In the genomic region with DNA sequence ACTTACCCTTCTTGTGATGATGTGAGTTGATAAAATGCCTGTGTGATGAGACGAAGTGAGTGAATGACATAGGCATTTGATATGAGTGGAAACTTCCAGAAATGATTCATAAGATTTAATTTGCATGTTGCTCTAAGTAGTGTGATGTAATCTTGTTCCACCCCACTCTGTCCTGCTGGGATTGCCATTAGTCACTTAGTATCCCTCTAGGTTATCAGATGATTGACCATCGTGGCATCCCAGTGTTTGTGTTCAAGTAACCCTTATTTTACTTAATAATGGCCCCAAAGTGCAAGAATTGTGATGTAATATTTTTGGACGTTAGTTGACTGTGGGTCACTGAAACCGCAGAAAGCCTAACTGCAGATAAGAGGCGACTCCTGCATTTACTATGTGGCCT, we compare ENCODE assay signal across 12 cellular contexts.
DNase-seq lines count a peak whose midpoint lies in the region; ATAC-seq, FAIRE-seq and TF ChIP-seq lines count a peak whose summit lies in the region.
"Had no signal": no experiment of that assay in that cellular context is flagged by ENCODE, and none has a peak within 500 bp of the region (broad histone marks: within the 10 kb centered on the region; RNA-seq: fewer than 3 reads in every experiment).

No MANE protein-coding gene starts in this region.

- H3K27me3 Mint-ChIP-seq in HFFc6 (ENCODE audit: insufficient read depth): no peaks in the 10 kb centered on the region
- no peaks in the 10 kb centered on the region for H3K27me3 Mint-ChIP-seq in astrocyte (ENCODE audit: low read depth, unreplicated experiment)

- TF ChIP-seq POLR2A in A549 (IDR thresholded peaks at IDR 0.05; ENCODE audit: low read length): no peak

- 3% methylated on average over 5 of the region's 5 CpGs for WGBS in A549 (ENCODE audit: missing lambda C conversion rate)

- peak overlapping the region; percentile 12 for H3K9ac ChIP-seq in astrocyte (ENCODE audit: low read length)
- H3K9ac ChIP-seq: BLaER1 treated with 17β-estradiol and CSF1 and Interleukin-3, amounts not matched to agents 10 nM and 100 nM had no signal

- H3K9me3 Mint-ChIP-seq in HFFc6 (no peaks in the 10 kb centered on the region), astrocyte (ENCODE audit: unreplicated experiment) (no peaks in the 10 kb centered on the region)
- H3K9me3 Mint-ChIP-seq: neural crest cell had no signal

- H3K4me3 Mint-ChIP-seq in HFFc6: no peak overlapping the region; the same call in 1 of the 2 replicates
- H3K4me3 Mint-ChIP-seq in astrocyte (ENCODE audit: unreplicated experiment): no peak overlapping the region
- H3K4me3 Mint-ChIP-seq: neural crest cell had no signal

- FAIRE-seq in A549 (lab: Jason Lieb, UNC): peak; percentile 56
- FAIRE-seq in astrocyte (lab: Jason Lieb, UNC): peak; percentile 98

- TF ChIP-seq RAD21 in A549 (conservative IDR thresholded peaks at IDR 0.05 in 1 of 2, IDR thresholded peaks at IDR 0.05 in 1 of 2): peak; percentile 44 to 58; a peak in 4 of 5 replicates

- TF ChIP-seq CTCF in A549 (IDR thresholded peaks at IDR 0.05) (no peak), HFFc6 (IDR thresholded peaks at IDR 0.05) (no peak), astrocyte (IDR thresholded peaks at IDR 0.05; ENCODE audit: insufficient read depth, low read depth, low read length) (no peak)

- no peak overlapping the region for H2AFZ ChIP-seq in astrocyte (ENCODE audit: low read depth, low read length)

- H3K36me3 Mint-ChIP-seq in HFFc6 (ENCODE audit: low read depth): no peaks in the 10 kb centered on the region
- no peaks in the 10 kb centered on the region for H3K36me3 Mint-ChIP-seq in astrocyte (ENCODE audit: low read depth, unreplicated experiment)

- ATAC-seq in A549 (peak; percentile 96 to 99), left ventricle myocardium superior (peak; percentile 93), HG03097 (IDR thresholded peaks at IDR 0.05; ENCODE audit: low FRiP score, unreplicated experiment) (no peak), HG02571 (IDR thresholded peaks at IDR 0.05; ENCODE audit: unreplicated experiment) (no peak)
- ATAC-seq: upper lobe of right lung had no signal

- H3K9me3 ChIP-seq in A549: no peaks in the 10 kb centered on the region
- H3K9me3 ChIP-seq in astrocyte (ENCODE audit: insufficient read depth, low read depth, low read length): no peaks in the 10 kb centered on the region
- H3K9me3 ChIP-seq: BLaER1 treated with 17β-estradiol and CSF1 and Interleukin-3, amounts not matched to agents 10 nM and 100 nM; upper lobe of right lung had no signal

- H3K27me3 ChIP-seq in astrocyte (ENCODE audit: insufficient read depth, low read length): no peaks in the 10 kb centered on the region
- H3K27me3 ChIP-seq: BLaER1 treated with 17β-estradiol and CSF1 and Interleukin-3, amounts not matched to agents 10 nM and 100 nM; upper lobe of right lung had no signal

- no peak overlapping the region for H3K4me3 ChIP-seq in A549
- H3K4me3 ChIP-seq in astrocyte (ENCODE audit: insufficient read depth, low read depth, low read length): no peak overlapping the region
- H3K4me3 ChIP-seq: BLaER1 treated with 17β-estradiol and CSF1 and Interleukin-3, amounts not matched to agents 10 nM and 100 nM; upper lobe of right lung had no signal

- peak overlapping the region; percentile 76 for H3K27ac Mint-ChIP-seq in HFFc6
- H3K27ac Mint-ChIP-seq in astrocyte (ENCODE audit: unreplicated experiment): peak overlapping the region; percentile 50

- POLR2A ChIA-PET in A549 (lab: Yijun Ruan, JAX): interaction anchor here (0.6 kb wide), 1 partner anchor 24 kb away, joined by 3 read pairs; no protein-coding TSS in a partner anchor

- peak overlapping the region; percentile 45 for H3K4me2 ChIP-seq in A549
- H3K4me2 ChIP-seq in astrocyte (ENCODE audit: low read length): peak overlapping the region; percentile 40
- H3K4me2 ChIP-seq: BLaER1 treated with 17β-estradiol and CSF1 and Interleukin-3, amounts not matched to agents 10 nM and 100 nM had no signal

- peaks cover 23% of the 10 kb centered on the region for H3K4me1 ChIP-seq in A549
- H3K4me1 ChIP-seq in astrocyte (ENCODE audit: insufficient read depth, low read length): peaks cover 18% of the 10 kb centered on the region
- H3K4me1 ChIP-seq: BLaER1 treated with 17β-estradiol and CSF1 and Interleukin-3, amounts not matched to agents 10 nM and 100 nM; upper lobe of right lung had no signal

- H3K4me1 Mint-ChIP-seq in HFFc6 (ENCODE audit: low read depth): peaks cover 41% of the 10 kb centered on the region
- H3K4me1 Mint-ChIP-seq in astrocyte (ENCODE audit: low read depth, unreplicated experiment): peaks cover 9% of the 10 kb centered on the region
- H3K4me1 Mint-ChIP-seq: neural crest cell had no signal

- peak; percentile 29 to 92 for DNase-seq in A549 (ENCODE audit: low read depth in 1 of 2, low spot score in 1 of 2)
- DNase-seq in HFFc6: peak; percentile 98
- peak; percentile 100 for DNase-seq in astrocyte (ENCODE audit: low read depth)
- DNase-seq in left ventricle myocardium superior: no peak
- no peak for DNase-seq in KG1 (lab: John Stamatoyannopoulos, UW)
- DNase-seq in effector CD8-positive, alpha-beta T cell (lab: John Stamatoyannopoulos, UW): no peak
- DNase-seq: NCI-H345, upper lobe of right lung had no signal

- TF ChIP-seq EP300 in A549 (IDR thresholded peaks at IDR 0.05): peak; percentile 75 to 84; a peak in 3 of 5 replicates

- CTCF ChIA-PET in A549 (lab: Yijun Ruan, JAX): no interaction called here

- no peaks in the 10 kb centered on the region for H3K79me2 ChIP-seq in astrocyte (ENCODE audit: insufficient read depth, low read length)

- intact Hi-C loops in left ventricle myocardium superior (cut with micrococcal nuclease): no loop called here

- no peaks in the 10 kb centered on the region for H3K36me3 ChIP-seq in astrocyte (ENCODE audit: insufficient read depth, low read length)
- H3K36me3 ChIP-seq: BLaER1 treated with 17β-estradiol and CSF1 and Interleukin-3, amounts not matched to agents 10 nM and 100 nM; upper lobe of right lung had no signal

- H3K27ac ChIP-seq in A549: peak overlapping the region; percentile 56 to 87
- peak overlapping the region; percentile 84 for H3K27ac ChIP-seq in astrocyte (ENCODE audit: low read depth, low read length)
- H3K27ac ChIP-seq: BLaER1 treated with 17β-estradiol and CSF1 and Interleukin-3, amounts not matched to agents 10 nM and 100 nM; upper lobe of right lung had no signal

- H4K20me1 ChIP-seq in astrocyte (ENCODE audit: insufficient read depth, low read length): no peaks in the 10 kb centered on the region
- H4K20me1 ChIP-seq: BLaER1 treated with 17β-estradiol and CSF1 and Interleukin-3, amounts not matched to agents 10 nM and 100 nM had no signal

TF ChIP-seq in A549, 52 proteins besides CTCF, POLR2A, EP300 and RAD21:
- peak; percentile 67 to 96 for TF ChIP-seq CEBPB (IDR thresholded peaks at IDR 0.05)
- TF ChIP-seq CHD4 (IDR thresholded peaks at IDR 0.05; ENCODE audit: borderline replicate concordance): no peak
- peak; percentile 68 for TF ChIP-seq PBX3 (IDR thresholded peaks at IDR 0.05)
- peak; percentile 98 for TF ChIP-seq GATA3 (IDR thresholded peaks at IDR 0.05; ENCODE audit: borderline replicate concordance)
- TF ChIP-seq E2F6 (IDR thresholded peaks at IDR 0.05; ENCODE audit: borderline replicate concordance, low read depth): no peak
- TF ChIP-seq, protein P1, sequence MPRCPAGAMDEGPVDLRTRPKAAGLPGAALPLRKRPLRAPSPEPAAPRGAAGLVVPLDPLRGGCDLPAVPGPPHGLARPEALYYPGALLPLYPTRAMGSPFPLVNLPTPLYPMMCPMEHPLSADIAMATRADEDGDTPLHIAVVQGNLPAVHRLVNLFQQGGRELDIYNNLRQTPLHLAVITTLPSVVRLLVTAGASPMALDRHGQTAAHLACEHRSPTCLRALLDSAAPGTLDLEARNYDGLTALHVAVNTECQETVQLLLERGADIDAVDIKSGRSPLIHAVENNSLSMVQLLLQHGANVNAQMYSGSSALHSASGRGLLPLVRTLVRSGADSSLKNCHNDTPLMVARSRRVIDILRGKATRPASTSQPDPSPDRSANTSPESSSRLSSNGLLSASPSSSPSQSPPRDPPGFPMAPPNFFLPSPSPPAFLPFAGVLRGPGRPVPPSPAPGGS (IDR thresholded peaks at IDR 0.05): peak; percentile 56; the same call in 1 of the 3 replicates
- TF ChIP-seq MAX (IDR thresholded peaks at IDR 0.05): peak; percentile 16; the same call in 1 of the 2 replicates
- no peak for TF ChIP-seq HOXA7 (CRISPR knock-in tag; IDR thresholded peaks at IDR 0.05)
- TF ChIP-seq HES2 (IDR thresholded peaks at IDR 0.05): peak; percentile 54
- TF ChIP-seq ZSCAN20 (CRISPR knock-in tag; IDR thresholded peaks at IDR 0.05): no peak
- peak; percentile 90 for TF ChIP-seq FOSL2 (IDR thresholded peaks at IDR 0.05)
- peak; percentile 97 for TF ChIP-seq FOSL2 (CRISPR knock-in tag; IDR thresholded peaks at IDR 0.05)
- TF ChIP-seq ZFP36 (IDR thresholded peaks at IDR 0.05; ENCODE audit: borderline replicate concordance, partially characterized antibody): no peak
- TF ChIP-seq JUNB (IDR thresholded peaks at IDR 0.05): peak; percentile 98
- TF ChIP-seq JUN (IDR thresholded peaks at IDR 0.05): peak; percentile 83 to 86; a peak in 4 of 5 replicates
- TF ChIP-seq SMC3 (IDR thresholded peaks at IDR 0.05): peak; percentile 53

Comparison
In these comparisons a context has a peak if more than half of its experiments do, and no peak if none do; other contexts are left out.
1. ATAC-seq: peak in A549 (2 of 2) and left ventricle myocardium superior (single experiment); none in HG03097 (single experiment) and HG02571 (single experiment).
2. DNase-seq: peak in A549 (2 of 2), HFFc6 (single experiment) and astrocyte (single experiment); none in left ventricle myocardium superior (single experiment), KG1 (single experiment) and effector CD8-positive, alpha-beta T cell (single experiment).